Comparison of ENCODE assay signal across 19 cellular contexts in genomic region chr5:112918679-112919078, GRCh38. TPM values are rescaled to one million over a fixed set of nuclear protein-coding genes. Genes with fewer than 3 reads are reported as not detected.
DNase-seq lines count a peak whose midpoint lies in the region; ATAC-seq, FAIRE-seq and TF ChIP-seq lines count a peak whose summit lies in the region.
"Had no signal": no experiment of that assay in that cellular context is flagged by ENCODE, and none has a peak within 500 bp of the region (broad histone marks: within the 10 kb centered on the region; RNA-seq: fewer than 3 reads in every experiment).

No MANE protein-coding gene starts in this region.

- no peak for ATAC-seq in naive thymus-derived CD8-positive, alpha-beta T cell
- ATAC-seq: gastroesophageal sphincter had no signal

- POLR2A ChIA-PET in naive thymus-derived CD8-positive, alpha-beta T cell (lab: Charles Lee): no interaction called here

- no peak for TF ChIP-seq CTCF in CD14-positive monocyte (IDR thresholded peaks at IDR 0.05)
- TF ChIP-seq CTCF in choroid plexus epithelial cell (conservative IDR thresholded peaks at IDR 0.05; ENCODE audit: low read depth, low read length): no peak

- H3K27me3 Mint-ChIP-seq in CD14-positive monocyte (ENCODE audit: low read depth in 3 of 3): peaks cover 0 to 4% (median 0%) of the 10 kb centered on the region in 3 donors
- H3K27me3 Mint-ChIP-seq in naive thymus-derived CD8-positive, alpha-beta T cell: no peaks in the 10 kb centered on the region

- no peak for FAIRE-seq in RCC 7860 (lab: Jason Lieb, UNC)

- peaks cover 52 to 57% of the 10 kb centered on the region in 2 donors for H3K36me3 Mint-ChIP-seq in CD14-positive monocyte
- peaks cover 0 to 43% (median 10%) of the 10 kb centered on the region in 3 donors for H3K36me3 Mint-ChIP-seq in naive thymus-derived CD8-positive, alpha-beta T cell

- H3K4me3 Mint-ChIP-seq in CD14-positive monocyte: no peak overlapping the region
- H3K4me3 Mint-ChIP-seq in naive thymus-derived CD8-positive, alpha-beta T cell: peak overlapping the region in 7 of 10 donors; percentile 9 to 55 (median 33)

- no peak overlapping the region for H3K4me3 ChIP-seq in choroid plexus epithelial cell (ENCODE audit: low read depth, low read length)
- H3K4me3 ChIP-seq: gastroesophageal sphincter, thoracic aorta had no signal

- H3K9me3 Mint-ChIP-seq in CD14-positive monocyte: peaks cover 0 to 6% (median 0%) of the 10 kb centered on the region in 7 donors
- no peaks in the 10 kb centered on the region for H3K9me3 Mint-ChIP-seq in naive thymus-derived CD8-positive, alpha-beta T cell

- peaks cover 72% of the 10 kb centered on the region for H3K4me1 Mint-ChIP-seq in CD14-positive monocyte
- peaks cover 35 to 84% (median 75%) of the 10 kb centered on the region in 4 donors for H3K4me1 Mint-ChIP-seq in naive thymus-derived CD8-positive, alpha-beta T cell

- intact Hi-C loops in CD14-positive monocyte (cut with micrococcal nuclease): no loop called here

- DNase-seq in CD14-positive monocyte (ENCODE audit: low spot score) (no peak), DMS79 treated with DMSO at 0.1 percent for 48 hours (lab: John Stamatoyannopoulos, UW) (peak; percentile 61), choroid plexus epithelial cell (ENCODE audit: low read depth) (peak; percentile 44), NCI-H2196 treated with DMSO at 0.1 percent for 48 hours (lab: John Stamatoyannopoulos, UW; ENCODE audit: unreplicated experiment) (no peak), AG20443 (ENCODE audit: low spot score) (no peak), RCC 7860 (ENCODE audit: low spot score) (no peak)
- no peak for DNase-seq in naive thymus-derived CD8-positive, alpha-beta T cell
- DNase-seq: activated CD8-positive, alpha-beta memory T cell treated with anti-CD3 and anti-CD28 coated beads for 24 hours; activated gamma-delta T cell; brain microvascular endothelial cell; GOT3; midbrain; NCI-H1048; NCI-H2171 treated with DMSO at 0.1 percent for 48 hours; posterior cingulate gyrus; SIG-M5; stimulated activated CD4-positive, alpha-beta T cell treated with anti-CD3 and anti-CD28 coated beads, Interleukin-15, amount 100 ng/mL, for 24 hours had no signal

- peak overlapping the region in 4 of 7 donors; percentile 16 to 84 (median 30) for H3K27ac Mint-ChIP-seq in CD14-positive monocyte
- peak overlapping the region in 4 of 10 donors; percentile 10 to 80 (median 52) for H3K27ac Mint-ChIP-seq in naive thymus-derived CD8-positive, alpha-beta T cell

RNA-seq across cellular contexts. Expression of gene REEP5, which starts 3.3 kb away (rescaled TPM):
- 100 to 1,000 TPM; 193 to 200 TPM for polyA plus RNA-seq in CD14-positive monocyte
- total RNA-seq in naive thymus-derived CD8-positive, alpha-beta T cell: 10 to 100 TPM; 33.1 to 35.4 TPM
- polyA plus RNA-seq in naive thymus-derived CD8-positive, alpha-beta T cell: 10 to 100 TPM; 35.5 to 59.2 (median 39.3) TPM

RNA-seq across cellular contexts. Expression of gene SRP19, which starts 57.6 kb away (rescaled TPM):
- polyA plus RNA-seq in CD14-positive monocyte: 10 to 100 TPM; 71.9 to 87.4 TPM
- 10 to 100 TPM; 46.3 to 47.5 TPM for total RNA-seq in naive thymus-derived CD8-positive, alpha-beta T cell
- polyA plus RNA-seq in naive thymus-derived CD8-positive, alpha-beta T cell: 100 to 1,000 TPM in 1 of 3 donors, 10 to 100 TPM in 2; 84.4 to 133 (median 97.8) TPM

RNA-seq across cellular contexts. Expression of gene DCP2, which starts 57.9 kb away (rescaled TPM):
- polyA plus RNA-seq in CD14-positive monocyte: 10 to 100 TPM; 58.9 to 62.2 TPM
- 10 to 100 TPM; 65.1 to 67.9 TPM for total RNA-seq in naive thymus-derived CD8-positive, alpha-beta T cell
- 10 to 100 TPM; 48.3 to 53.0 (median 50.7) TPM for polyA plus RNA-seq in naive thymus-derived CD8-positive, alpha-beta T cell

Comparison
In these comparisons a context has a peak if more than half of its experiments do, and no peak if none do; other contexts are left out.
1. DNase-seq: peak in DMS79 treated with DMSO at 0.1 percent for 48 hours (single experiment) and choroid plexus epithelial cell (single experiment); none in CD14-positive monocyte (single experiment), naive thymus-derived CD8-positive, alpha-beta T cell (0 of 10), NCI-H2196 treated with DMSO at 0.1 percent for 48 hours (single experiment), AG20443 (single experiment) and RCC 7860 (single experiment).
2. H3K4me3 Mint-ChIP-seq: peak in naive thymus-derived CD8-positive, alpha-beta T cell (7 of 10); none in CD14-positive monocyte (0 of 2).